8 cellular contexts compared by ENCODE assay signal in the genomic region with DNA sequence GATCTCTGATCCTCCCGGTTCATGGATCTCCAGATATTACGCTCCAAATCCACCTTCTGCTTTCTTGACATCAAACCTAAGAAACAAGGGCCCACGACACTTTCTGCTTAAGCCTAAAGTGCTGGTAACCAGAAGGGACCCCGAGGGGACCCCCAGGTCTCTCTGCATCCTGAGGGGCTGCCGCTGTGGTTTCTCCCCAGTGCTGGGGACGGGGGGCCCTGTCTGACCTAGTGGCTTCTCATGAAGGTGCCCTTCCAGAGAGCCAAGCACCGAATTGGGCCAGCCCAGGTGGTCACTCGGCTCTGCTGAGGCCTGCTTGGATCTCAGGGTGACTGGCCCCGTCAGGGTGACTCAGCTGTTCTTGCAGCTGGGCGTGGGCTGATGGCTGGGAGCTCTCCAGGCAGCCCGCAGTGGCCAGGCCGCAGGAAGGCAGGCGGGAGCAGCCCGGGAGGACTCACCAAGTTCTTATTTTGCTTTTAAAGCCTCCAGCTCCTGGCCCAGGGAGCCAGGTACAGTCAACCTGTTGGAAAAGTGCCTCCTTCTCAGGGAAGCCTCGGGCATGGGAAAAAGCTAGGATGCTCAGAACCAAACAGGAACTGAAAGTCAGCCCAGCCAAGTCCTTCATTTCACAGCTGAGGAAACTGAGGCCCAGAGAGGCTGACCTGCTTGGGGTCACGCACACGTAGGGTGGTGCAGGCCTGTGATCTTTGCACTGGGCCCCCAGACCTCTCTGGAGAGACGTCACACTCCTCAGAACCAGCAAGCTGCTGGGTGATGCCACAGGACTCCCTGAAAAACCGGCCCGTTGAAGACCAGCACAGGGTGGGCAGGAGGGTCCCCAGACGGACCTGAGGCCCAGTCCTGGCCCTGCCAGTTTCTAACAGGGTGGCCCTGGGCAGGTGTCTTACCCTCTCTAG. TPM values are rescaled to one million over a fixed set of nuclear protein-coding genes. Genes with fewer than 3 reads are reported as not detected.
DNase-seq lines count a peak whose midpoint lies in the region; ATAC-seq lines count a peak whose summit lies in the region.

No MANE protein-coding gene starts in this region.

- peaks cover 4% of the 10 kb centered on the region for H3K4me1 Mint-ChIP-seq in activated T-helper 2 cell treated with anti-CD3 and anti-CD28 coated beads, Interferon-gamma antibody, Interleukin-2, Interleukin-4, amounts not matched to agents 10 μg/mL and 5 μg/mL and 100 μg/mL, durations not matched to agents 14 hours and 24 hours and 36 hours (ENCODE audit: low read depth)

- H3K9me3 Mint-ChIP-seq in activated T-helper 2 cell treated with anti-CD3 and anti-CD28 coated beads, Interferon-gamma antibody, Interleukin-2, Interleukin-4, amounts not matched to agents 10 μg/mL and 5 μg/mL and 100 μg/mL, durations not matched to agents 14 hours and 24 hours and 36 hours, result no peaks in the 10 kb centered on the region

- intact Hi-C loops in activated T-helper 2 cell treated with anti-CD3 and anti-CD28 coated beads, Interferon-gamma antibody, Interleukin-2, Interleukin-4, amounts not matched to agents 10 μg/mL and 5 μg/mL and 100 μg/mL, durations not matched to agents 14 hours and 24 hours and 36 hours (cut with micrococcal nuclease), result no loop called here

- ATAC-seq in GM21576 (IDR thresholded peaks at IDR 0.05; ENCODE audit: unreplicated experiment), result no peak

- no peaks in the 10 kb centered on the region for H3K36me3 Mint-ChIP-seq in activated T-helper 2 cell treated with anti-CD3 and anti-CD28 coated beads, Interferon-gamma antibody, Interleukin-2, Interleukin-4, amounts not matched to agents 10 μg/mL and 5 μg/mL and 100 μg/mL, durations not matched to agents 14 hours and 24 hours and 36 hours (ENCODE audit: low read depth)

- no peak overlapping the region for H3K27ac Mint-ChIP-seq in activated T-helper 2 cell treated with anti-CD3 and anti-CD28 coated beads, Interferon-gamma antibody, Interleukin-2, Interleukin-4, amounts not matched to agents 10 μg/mL and 5 μg/mL and 100 μg/mL, durations not matched to agents 14 hours and 24 hours and 36 hours

- H3K27me3 Mint-ChIP-seq in activated T-helper 2 cell treated with anti-CD3 and anti-CD28 coated beads, Interferon-gamma antibody, Interleukin-2, Interleukin-4, amounts not matched to agents 10 μg/mL and 5 μg/mL and 100 μg/mL, durations not matched to agents 14 hours and 24 hours and 36 hours (ENCODE audit: low read depth), result no peaks in the 10 kb centered on the region

- DNase-seq in H4 (ENCODE audit: low spot score), result peak; percentile 91
- DNase-seq in anterior cingulate cortex (lab: John Stamatoyannopoulos, UW), result peak in 38 of 58 donors; percentile 12 to 82 (median 52)
- peak in 35 of 51 donors; percentile 16 to 84 (median 56) for DNase-seq in hypothalamus (lab: John Stamatoyannopoulos, UW)
- peak; percentile 44 for DNase-seq in smooth muscle cell of the brain vasculature (ENCODE audit: low read depth, low spot score)
- DNase-seq in activated T-cell treated with anti-CD3 and anti-CD28 coated beads, Interleukin-2, amount 50 U/mL, for 1 hour, result no peak
- no peak for DNase-seq in activated T-helper 2 cell treated with anti-CD3 and anti-CD28 coated beads, Interferon-gamma antibody, Interleukin-2, Interleukin-4, amounts not matched to agents 10 μg/mL and 5 μg/mL and 100 μg/mL, durations not matched to agents 14 hours and 24 hours and 36 hours (ENCODE audit: low spot score)
- no peak for DNase-seq in cerebellar nuclear complex (lab: John Stamatoyannopoulos, UW)

- H3K4me3 Mint-ChIP-seq in activated T-helper 2 cell treated with anti-CD3 and anti-CD28 coated beads, Interferon-gamma antibody, Interleukin-2, Interleukin-4, amounts not matched to agents 10 μg/mL and 5 μg/mL and 100 μg/mL, durations not matched to agents 14 hours and 24 hours and 36 hours (ENCODE audit: low read depth), result no peak overlapping the region

RNA-seq across cellular contexts. Expression of gene BLOC1S4, which starts 16.7 kb away (rescaled TPM):
- total RNA-seq in H4 (2014; rRNA removed; shearing (Covaris generic)), result 14.5 and 23.5 TPM in 2 replicates
- 18.2 and 20.8 TPM in 2 replicates for total RNA-seq in activated T-helper 2 cell treated with anti-CD3 and anti-CD28 coated beads, Interferon-gamma antibody, Interleukin-2, Interleukin-4, amounts not matched to agents 10 μg/mL and 5 μg/mL and 100 μg/mL, durations not matched to agents 14 hours and 24 hours and 36 hours

RNA-seq across cellular contexts. Expression of gene MRFAP1L1, which starts 23.0 kb away (rescaled TPM):
- total RNA-seq in H4 (2014; rRNA removed; shearing (Covaris generic)), result 104 and 118 TPM in 2 replicates
- total RNA-seq in activated T-helper 2 cell treated with anti-CD3 and anti-CD28 coated beads, Interferon-gamma antibody, Interleukin-2, Interleukin-4, amounts not matched to agents 10 μg/mL and 5 μg/mL and 100 μg/mL, durations not matched to agents 14 hours and 24 hours and 36 hours, result 46.6 and 49.6 TPM in 2 replicates

RNA-seq across cellular contexts. Expression of gene S100P, which starts 39.0 kb away (rescaled TPM):
- 0.21 and 0.35 TPM in 2 replicates for total RNA-seq in H4 (2014; rRNA removed; shearing (Covaris generic))
- total RNA-seq in activated T-helper 2 cell treated with anti-CD3 and anti-CD28 coated beads, Interferon-gamma antibody, Interleukin-2, Interleukin-4, amounts not matched to agents 10 μg/mL and 5 μg/mL and 100 μg/mL, durations not matched to agents 14 hours and 24 hours and 36 hours, result 3.4 and 5.8 TPM in 2 replicates

RNA-seq across cellular contexts. Expression of gene KIAA0232, which starts 49.8 kb away (rescaled TPM):
- total RNA-seq in H4 (2014; rRNA removed; shearing (Covaris generic)), result 15.1 and 24.3 TPM in 2 replicates
- total RNA-seq in activated T-helper 2 cell treated with anti-CD3 and anti-CD28 coated beads, Interferon-gamma antibody, Interleukin-2, Interleukin-4, amounts not matched to agents 10 μg/mL and 5 μg/mL and 100 μg/mL, durations not matched to agents 14 hours and 24 hours and 36 hours, result 13.6 and 15.9 TPM in 2 replicates

Comparison
In these comparisons a context has a peak if more than half of its experiments do, and no peak if none do; other contexts are left out.
1. DNase-seq: peak in H4 (single experiment), anterior cingulate cortex (38 of 58), hypothalamus (35 of 51) and smooth muscle cell of the brain vasculature (single experiment); none in activated T-cell treated with anti-CD3 and anti-CD28 coated beads, Interleukin-2, amount 50 U/mL, for 1 hour (single experiment), activated T-helper 2 cell treated with anti-CD3 and anti-CD28 coated beads, Interferon-gamma antibody, Interleukin-2, Interleukin-4, amounts not matched to agents 10 μg/mL and 5 μg/mL and 100 μg/mL, durations not matched to agents 14 hours and 24 hours and 36 hours (single experiment) and cerebellar nuclear complex (0 of 2).